12 cellular contexts compared by ENCODE assay signal in the genomic region with DNA sequence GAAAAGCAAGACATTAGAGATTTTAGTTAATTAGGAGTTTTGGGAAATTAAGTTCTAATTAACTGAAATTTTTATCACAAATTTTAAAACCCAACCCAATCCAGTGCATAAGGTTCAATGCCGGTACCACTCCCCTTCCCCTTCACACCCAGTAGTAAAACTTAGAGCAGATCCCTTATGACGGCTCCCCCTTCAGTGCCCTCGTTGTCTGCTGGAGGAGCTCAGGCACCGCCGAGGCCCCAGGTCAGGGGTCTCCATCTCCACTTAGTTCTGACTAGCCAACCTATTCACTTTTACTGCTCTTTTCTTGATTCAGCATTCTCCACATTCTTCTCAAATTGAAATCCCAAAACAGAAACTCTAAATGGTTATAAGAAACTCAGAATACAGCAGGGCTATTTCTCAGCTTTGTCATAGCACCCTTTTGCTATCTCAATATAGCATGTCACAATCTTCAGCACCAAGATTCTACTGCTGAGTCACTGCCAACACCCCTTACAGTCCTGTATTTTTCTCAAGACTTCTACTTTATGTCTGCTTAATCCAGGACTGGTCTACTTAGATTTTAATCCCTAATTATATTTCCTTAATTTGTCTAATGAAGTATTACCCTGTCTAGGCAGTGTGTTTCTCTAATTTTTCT. TPM values are rescaled to one million over a fixed set of nuclear protein-coding genes. Genes with fewer than 3 reads are reported as not detected.
DNase-seq lines count a peak whose midpoint lies in the region; ATAC-seq and TF ChIP-seq lines count a peak whose summit lies in the region.
"Had no signal": no experiment of that assay in that cellular context is flagged by ENCODE, and none has a peak within 500 bp of the region (broad histone marks: within the 10 kb centered on the region; RNA-seq: fewer than 3 reads in every experiment).

No MANE protein-coding gene starts in this region.

- H3K27ac ChIP-seq in upper lobe of right lung = no peak overlapping the region
- H3K27ac ChIP-seq: thoracic aorta had no signal

- H3K27me3 Mint-ChIP-seq in activated naive CD4-positive, alpha-beta T cell treated with anti-CD3 and anti-CD28 coated beads for 36 hours (ENCODE audit: low read depth) = no peaks in the 10 kb centered on the region
- no peaks in the 10 kb centered on the region for H3K27me3 Mint-ChIP-seq in type B pancreatic cell

- no peak overlapping the region for H3K4me3 Mint-ChIP-seq in activated naive CD4-positive, alpha-beta T cell treated with anti-CD3 and anti-CD28 coated beads for 36 hours
- H3K4me3 Mint-ChIP-seq in type B pancreatic cell = no peak overlapping the region

- H3K4me3 ChIP-seq in fibroblast of villous mesenchyme (ENCODE audit: low read depth, low read length) (no peak overlapping the region), upper lobe of right lung (no peak overlapping the region)
- H3K4me3 ChIP-seq: thoracic aorta had no signal

- no peak for DNase-seq in activated naive CD4-positive, alpha-beta T cell treated with anti-CD3 and anti-CD28 coated beads for 36 hours
- no peak for DNase-seq in activated naive CD4-positive, alpha-beta T cell (lab: John Stamatoyannopoulos, UW)
- peak; percentile 68 for DNase-seq in amniotic epithelial cell (ENCODE audit: low read depth)
- DNase-seq in fibroblast of villous mesenchyme (ENCODE audit: low read depth) = peak; percentile 59
- no peak for DNase-seq in type B pancreatic cell (ENCODE audit: extremely low spot score, unreplicated experiment)
- no peak for DNase-seq in NCI-H524 (lab: John Stamatoyannopoulos, UW)
- no peak for DNase-seq in upper lobe of right lung
- DNase-seq: islet precursor cell, NCI-H1105 treated with DMSO at 0.1 percent for 48 hours, NCI-H526 had no signal

- H3K36me3 Mint-ChIP-seq in activated naive CD4-positive, alpha-beta T cell treated with anti-CD3 and anti-CD28 coated beads for 36 hours (ENCODE audit: low read depth) = peaks cover 26% of the 10 kb centered on the region
- peaks cover 60% of the 10 kb centered on the region for H3K36me3 Mint-ChIP-seq in type B pancreatic cell

- intact Hi-C loops in activated naive CD4-positive, alpha-beta T cell treated with anti-CD3 and anti-CD28 coated beads for 36 hours (cut with micrococcal nuclease) = no loop called here
- intact Hi-C loops in upper lobe of right lung (cut with DNase I) = no loop called here

- H3K4me1 Mint-ChIP-seq in activated naive CD4-positive, alpha-beta T cell treated with anti-CD3 and anti-CD28 coated beads for 36 hours (ENCODE audit: low read depth) = no peaks in the 10 kb centered on the region
- H3K4me1 Mint-ChIP-seq in type B pancreatic cell (ENCODE audit: unreplicated experiment) = no peaks in the 10 kb centered on the region

- no peaks in the 10 kb centered on the region for H3K27me3 ChIP-seq in upper lobe of right lung

- no peaks in the 10 kb centered on the region for H3K4me1 ChIP-seq in upper lobe of right lung

- H3K9me3 Mint-ChIP-seq in activated naive CD4-positive, alpha-beta T cell treated with anti-CD3 and anti-CD28 coated beads for 36 hours = no peaks in the 10 kb centered on the region
- H3K9me3 Mint-ChIP-seq in type B pancreatic cell = no peaks in the 10 kb centered on the region

- no peaks in the 10 kb centered on the region for H3K9me3 ChIP-seq in upper lobe of right lung
- H3K9me3 ChIP-seq: thoracic aorta had no signal

- H3K27ac Mint-ChIP-seq in activated naive CD4-positive, alpha-beta T cell treated with anti-CD3 and anti-CD28 coated beads for 36 hours = peak overlapping the region; percentile 46
- H3K27ac Mint-ChIP-seq in type B pancreatic cell = peak overlapping the region; percentile 40

- no peak for ATAC-seq in HG02623 (IDR thresholded peaks at IDR 0.05; ENCODE audit: unreplicated experiment)
- ATAC-seq in upper lobe of right lung = no peak

- H3K36me3 ChIP-seq in upper lobe of right lung = peaks cover 83% of the 10 kb centered on the region

- CTCF ChIA-PET in activated naive CD4-positive, alpha-beta T cell treated with anti-CD3 and anti-CD28 coated beads for 36 hours (lab: Charles Lee) = interaction anchor here (0.6 kb wide), 1 partner anchor 210 kb away, joined by 3 read pairs; no protein-coding TSS in a partner anchor

- no peak for TF ChIP-seq CTCF in fibroblast of villous mesenchyme (IDR thresholded peaks at IDR 0.05; ENCODE audit: insufficient read depth, low read depth, low read length)
- TF ChIP-seq CTCF in type B pancreatic cell (conservative IDR thresholded peaks at IDR 0.05) = no peak
- no peak for TF ChIP-seq CTCF in upper lobe of right lung (IDR thresholded peaks at IDR 0.05)

RNA-seq across cellular contexts. Expression of a gene that starts 39.8 kb away (rescaled TPM):
- total RNA-seq in activated naive CD4-positive, alpha-beta T cell treated with anti-CD3 and anti-CD28 coated beads for 36 hours = 10 to 100 TPM; 34.5 to 35.3 TPM
- total RNA-seq in fibroblast of villous mesenchyme = 9.7 and 14.7 TPM in 2 replicates
- total RNA-seq in type B pancreatic cell (ENCODE audit: low replicate concordance) = 25.5 and 29.1 TPM in 2 replicates
- total RNA-seq in upper lobe of right lung = 21.3 TPM

RNA-seq across cellular contexts. Expression of a gene that starts 39.9 kb away (rescaled TPM):
- 10 to 100 TPM; 13.6 to 13.9 TPM for total RNA-seq in activated naive CD4-positive, alpha-beta T cell treated with anti-CD3 and anti-CD28 coated beads for 36 hours
- 26.3 and 37.0 TPM in 2 replicates for total RNA-seq in fibroblast of villous mesenchyme
- total RNA-seq in type B pancreatic cell (ENCODE audit: low replicate concordance) = 28.8 and 45.6 TPM in 2 replicates
- total RNA-seq in upper lobe of right lung = 18.3 TPM

Comparison
In these comparisons a context has a peak if more than half of its experiments do, and no peak if none do; other contexts are left out.
1. DNase-seq: peak in amniotic epithelial cell (single experiment) and fibroblast of villous mesenchyme (single experiment); none in activated naive CD4-positive, alpha-beta T cell treated with anti-CD3 and anti-CD28 coated beads for 36 hours (single experiment), activated naive CD4-positive, alpha-beta T cell (0 of 4), type B pancreatic cell (single experiment), NCI-H524 (0 of 2) and upper lobe of right lung (single experiment).